Comparison of ENCODE assay signal across 8 cellular contexts in the genomic region with DNA sequence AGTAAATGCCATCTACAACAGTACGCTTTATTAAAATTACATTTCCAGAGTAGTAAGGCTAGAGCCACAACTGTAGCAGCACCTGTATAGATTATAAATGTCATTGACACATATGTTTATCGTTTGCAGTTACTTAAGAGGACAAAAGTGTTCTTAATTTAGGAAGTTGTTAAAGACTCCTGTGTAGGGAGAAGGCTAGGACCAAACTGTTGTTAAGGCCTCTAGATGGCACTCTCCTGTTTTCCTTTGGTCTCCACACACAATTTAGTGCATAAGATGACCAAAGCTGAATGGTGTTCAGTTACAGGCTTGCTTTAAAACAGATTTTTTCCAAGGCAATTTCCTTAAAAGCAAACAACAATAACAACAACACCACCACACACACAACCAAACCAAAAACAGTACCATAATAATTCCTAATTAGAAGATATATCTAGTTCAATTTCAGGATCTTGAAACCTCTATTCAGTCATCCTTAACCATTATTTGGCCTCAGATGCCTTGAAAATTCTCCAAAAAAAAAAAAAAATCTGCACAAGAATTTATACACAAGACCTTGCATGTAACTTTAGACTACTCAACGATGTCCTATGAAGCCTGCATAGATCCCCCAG. TPM values are rescaled to one million over a fixed set of nuclear protein-coding genes. Genes with fewer than 3 reads are reported as not detected.
DNase-seq lines count a peak whose midpoint lies in the region; ATAC-seq and TF ChIP-seq lines count a peak whose summit lies in the region.

No MANE protein-coding gene starts in this region.

- TF ChIP-seq CTCF in body of pancreas (IDR thresholded peaks at IDR 0.05) (peak; percentile 41 to 74 (median 64)), spleen (IDR thresholded peaks at IDR 0.05 in 8 of 11, conservative IDR thresholded peaks at IDR 0.05 in 3 of 11) (peak in 10 of 11 experiments; percentile 18 to 81 (median 65))

- 40 to 42% methylated on average over 3 of the region's 3 CpGs for WGBS in body of pancreas, 2 donors
- WGBS in iPS DF 6.9 (ENCODE audit: insufficient coverage, insufficient read length) = no CpG with 5 or more reads among the region's 3 CpGs
- WGBS in spleen, 5 donors = 46 to 50% (median 48%) methylated on average over 3 of the region's 3 CpGs

- H3K27me3 ChIP-seq in body of pancreas = no peaks in the 10 kb centered on the region
- no peaks in the 10 kb centered on the region for H3K27me3 ChIP-seq in iPS DF 6.9 (ENCODE audit: control insufficient read depth, insufficient read depth, low read length)
- no peaks in the 10 kb centered on the region for H3K27me3 ChIP-seq in spleen (replicated peaks in 1 of 7)

- H3K36me3 ChIP-seq in body of pancreas (replicated peaks in 1 of 2; ENCODE audit: insufficient read depth in 1 of 2, low read depth in 2 of 2) (peaks cover 0 to 3% of the 10 kb centered on the region in 2 donors), iPS DF 6.9 (ENCODE audit: control insufficient read depth, insufficient read depth, low read length) (no peaks in the 10 kb centered on the region; the same call in 1 of the 2 replicates), spleen (peaks cover 0 to 41% (median 19%) of the 10 kb centered on the region in 6 donors)

- DNase-seq in DMS79 treated with DMSO at 0.1 percent for 48 hours (lab: John Stamatoyannopoulos, UW) (peak; percentile 90), NCI-H774 (lab: John Stamatoyannopoulos, UW) (peak; percentile 55), body of pancreas (peak in 1 of 4 donors; percentile 49), iPS DF 6.9 (ENCODE audit: low read depth, low spot score) (peak; percentile 27), spleen (no peak), 8988T (no peak), NK-92 (lab: John Stamatoyannopoulos, UW; ENCODE audit: unreplicated experiment) (no peak)

- intact Hi-C loops in body of pancreas (cut with DNase I) (loop anchor here (5.0 to 10.0 kb wide), 2 partner anchors 227 to 345 kb away; no protein-coding TSS in a partner anchor), spleen (cut with DNase I; ENCODE audit: low total_unique reads) (loop anchor here (5.0 to 10.0 kb wide), 2 partner anchors 227 to 345 kb away; no protein-coding TSS in a partner anchor)

- H3K9me3 ChIP-seq in body of pancreas (no peaks in the 10 kb centered on the region), iPS DF 6.9 (ENCODE audit: control insufficient read depth, insufficient read depth, low read length) (no peaks in the 10 kb centered on the region), spleen (no peaks in the 10 kb centered on the region)

- H3K4me1 ChIP-seq in body of pancreas (no peaks in the 10 kb centered on the region), iPS DF 6.9 (ENCODE audit: control insufficient read depth, insufficient read depth, low read length) (no peaks in the 10 kb centered on the region), spleen (peaks cover 0 to 17% (median 3%) of the 10 kb centered on the region in 6 donors)

- no peak overlapping the region for H3K27ac ChIP-seq in body of pancreas
- H3K27ac ChIP-seq in iPS DF 6.9 (ENCODE audit: low read length) = no peak overlapping the region
- no peak overlapping the region for H3K27ac ChIP-seq in spleen

- H3K4me3 ChIP-seq in body of pancreas (no peak overlapping the region), iPS DF 6.9 (ENCODE audit: low read length) (no peak overlapping the region), spleen (no peak overlapping the region)

- no peak for TF ChIP-seq POLR2A in body of pancreas (IDR thresholded peaks at IDR 0.05)
- no peak for TF ChIP-seq POLR2A in spleen (IDR thresholded peaks at IDR 0.05)

- ATAC-seq in HG03439 (IDR thresholded peaks at IDR 0.05; ENCODE audit: unreplicated experiment) (peak; percentile 59), body of pancreas (peak; percentile 75)

RNA-seq across cellular contexts. Expression of a gene that starts 42.5 kb away (rescaled TPM):
- total RNA-seq in body of pancreas = 10 to 100 TPM in 1 of 2 donors, 1 to 10 TPM in 1; 1.0 to 16.8 TPM
- total RNA-seq in spleen = 1 to 10 TPM in 3 of 7 donors, under 1 TPM in 2, not detected in 2; 0.44 to 2.2 (median 1.1) TPM
- 1 to 10 TPM; 1.4 to 3.3 (median 1.9) TPM for polyA plus RNA-seq in spleen

RNA-seq across cellular contexts. Expression of a gene that starts 50.2 kb away (rescaled TPM):
- total RNA-seq in body of pancreas (1 to 10 TPM in 1 of 2 donors, not detected in 1; 7.3 TPM), spleen (not detected)
- polyA plus RNA-seq in spleen = under 1 TPM in 1 of 3 donors, not detected in 2; 0.70 TPM

RNA-seq across cellular contexts. Expression of a gene that starts 56.8 kb away (rescaled TPM):
- total RNA-seq in body of pancreas (not detected), spleen (not detected)
- polyA plus RNA-seq in spleen = under 1 TPM in 2 of 3 donors, not detected in 1; 0.05 to 0.16 TPM

Comparison
In these comparisons a context has a peak if more than half of its experiments do, and no peak if none do; other contexts are left out.
1. DNase-seq: peak in DMS79 treated with DMSO at 0.1 percent for 48 hours (single experiment), NCI-H774 (single experiment) and iPS DF 6.9 (single experiment); none in spleen (single experiment), 8988T (single experiment) and NK-92 (single experiment).